25 cellular contexts compared by ENCODE assay signal in the genomic region with DNA sequence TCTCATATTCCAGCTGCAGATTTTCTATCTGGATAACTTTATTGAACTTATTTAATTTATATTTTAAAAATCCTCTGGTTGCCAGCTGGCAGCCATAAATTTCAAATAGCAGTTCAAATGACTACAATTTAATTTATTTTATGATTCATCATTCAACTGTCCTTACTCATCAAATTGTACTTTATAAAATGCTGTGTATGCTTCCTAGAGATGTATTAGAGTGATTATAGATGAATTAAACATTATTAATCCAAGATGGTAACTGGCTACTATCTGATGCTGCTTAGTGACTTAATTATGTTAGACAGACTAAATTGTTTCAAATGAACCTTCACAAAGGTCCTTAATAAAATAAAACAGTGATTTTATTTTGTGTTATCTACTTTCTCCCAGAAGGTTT.
DNase-seq lines count a peak whose midpoint lies in the region; ATAC-seq and TF ChIP-seq lines count a peak whose summit lies in the region.
"Had no signal": no experiment of that assay in that cellular context is flagged by ENCODE, and none has a peak within 500 bp of the region (broad histone marks: within the 10 kb centered on the region; RNA-seq: fewer than 3 reads in every experiment).

No MANE protein-coding gene starts in this region.

- peak; percentile 93 to 99 for TF ChIP-seq EP300 in SK-N-SH (IDR thresholded peaks at IDR 0.05; ENCODE audit: borderline replicate concordance in 1 of 2, low read depth in 1 of 2, low read length in 1 of 2)

- H3K4me3 ChIP-seq in SK-N-SH (ENCODE audit: low read depth in 2 of 2, low read length in 1 of 2) (no peak overlapping the region), skeletal muscle satellite cell (ENCODE audit: low read length) (peak overlapping the region; percentile 41)
- H3K4me3 ChIP-seq: HAP-1, PC-9, SJCRH30 had no signal

- H3F3A ChIP-seq in SK-N-SH (replicated peaks; ENCODE audit: insufficient read depth), result no peaks in the 10 kb centered on the region

- TF ChIP-seq CTCF in SK-N-SH (IDR thresholded peaks at IDR 0.05), result no peak
- TF ChIP-seq CTCF in foreskin keratinocyte (conservative IDR thresholded peaks at IDR 0.05), result no peak

- H3K4me2 ChIP-seq in SK-N-SH (peak overlapping the region; percentile 5; the same call in 1 of the 2 replicates), skeletal muscle satellite cell (ENCODE audit: low read length) (peak overlapping the region; percentile 57)
- H3K4me2 ChIP-seq: PC-9 had no signal

- H3K36me3 ChIP-seq in SK-N-SH (replicated peaks in 1 of 2; ENCODE audit: control insufficient read depth in 1 of 2, insufficient read depth in 2 of 2, low read length in 1 of 2) (no peaks in the 10 kb centered on the region), skeletal muscle satellite cell (ENCODE audit: insufficient read depth, low read length) (no peaks in the 10 kb centered on the region)
- H3K36me3 ChIP-seq: HAP-1 had no signal

- peak; percentile 45 for ATAC-seq in foreskin keratinocyte
- no peak for ATAC-seq in GM19452 (IDR thresholded peaks at IDR 0.05; ENCODE audit: unreplicated experiment)
- ATAC-seq: Right ventricle myocardium inferior had no signal

- peak overlapping the region; percentile 38 to 91 for H3K27ac ChIP-seq in SK-N-SH (ENCODE audit: low read depth in 2 of 2, low read length in 1 of 2)
- no peak overlapping the region for H3K27ac ChIP-seq in foreskin keratinocyte
- H3K27ac ChIP-seq: PC-9, SJCRH30 had no signal

- no peaks in the 10 kb centered on the region for H3K27me3 ChIP-seq in SK-N-SH (ENCODE audit: insufficient read depth)
- no peaks in the 10 kb centered on the region for H3K27me3 ChIP-seq in foreskin keratinocyte
- no peaks in the 10 kb centered on the region for H3K27me3 ChIP-seq in skeletal muscle satellite cell (ENCODE audit: control insufficient read depth, insufficient read depth, low read length)
- H3K27me3 ChIP-seq: SJCRH30 had no signal

- H3K9me2 ChIP-seq in SK-N-SH, result no peaks in the 10 kb centered on the region

- CTCF ChIA-PET in SK-N-SH (lab: Yijun Ruan, JAX), result interaction anchor here (1.1 to 1.3 kb wide), 3 partner anchors 82 to 665 kb away, joined by 4 to 6 read pairs (median 4); no protein-coding TSS in a partner anchor

- peaks cover 8 to 21% of the 10 kb centered on the region in 2 experiments for H3K4me1 ChIP-seq in SK-N-SH (ENCODE audit: control insufficient read depth in 1 of 2, insufficient read depth in 2 of 2, low read depth in 1 of 2, low read length in 1 of 2)
- H3K4me1 ChIP-seq in foreskin keratinocyte, result peaks cover 9% of the 10 kb centered on the region
- peaks cover 27% of the 10 kb centered on the region for H3K4me1 ChIP-seq in skeletal muscle satellite cell (ENCODE audit: control insufficient read depth, insufficient read depth, low read length)

- no peak overlapping the region for H2AFZ ChIP-seq in SK-N-SH (ENCODE audit: low read depth)
- H2AFZ ChIP-seq: PC-9 had no signal

- no peak overlapping the region for H3K9ac ChIP-seq in SK-N-SH
- no peak overlapping the region for H3K9ac ChIP-seq in skeletal muscle satellite cell (ENCODE audit: low read depth, low read length)

- POLR2A ChIA-PET in SK-N-SH (lab: Yijun Ruan, JAX), result interaction anchor here (1.7 kb wide), 1 partner anchor 425 kb away, joined by 5 read pairs; a partner anchor contains a TSS

- DNase-seq in LHCN-M2 (ENCODE audit: low read depth), result peak; percentile 54
- DNase-seq in SK-N-SH, result peak; percentile 22
- DNase-seq in foreskin keratinocyte, result no peak
- no peak for DNase-seq in NCI-H1930 (lab: John Stamatoyannopoulos, UW)
- no peak for DNase-seq in HUDEP-2 (lab: John Stamatoyannopoulos, UW; ENCODE audit: unreplicated experiment in 76 of 76)
- DNase-seq: C1 segment of cervical spinal cord; CD4-positive, alpha-beta memory T cell; COR-L47; DMS53; GOT3; IMR-90; KG1; MM.1S; NCI-H1417 treated with DMSO at 0.1 percent for 48 hours; NCI-H187; NCI-H446; NCI-H524 treated with DMSO at 0.1 percent for 48 hours; NCI-H774; PC-9; SJCRH30; SW 1271 had no signal

- H3K79me2 ChIP-seq in SK-N-SH (ENCODE audit: insufficient read depth), result no peaks in the 10 kb centered on the region; the same call in 1 of the 2 replicates

- no peaks in the 10 kb centered on the region for H4K20me1 ChIP-seq in SK-N-SH (ENCODE audit: insufficient read depth)

- TF ChIP-seq RAD21 in SK-N-SH (IDR thresholded peaks at IDR 0.05; ENCODE audit: low read length), result no peak

- H3K9me3 ChIP-seq in SK-N-SH (no peaks in the 10 kb centered on the region), skeletal muscle satellite cell (replicated peaks; ENCODE audit: low read length) (no peaks in the 10 kb centered on the region)
- H3K9me3 ChIP-seq: HAP-1, SJCRH30 had no signal

TF ChIP-seq in SK-N-SH, 30 proteins besides CTCF, POLR2A, EP300 and RAD21 (continues in another document):
- TF ChIP-seq POLR2AphosphoS5 (IDR thresholded peaks at IDR 0.05; ENCODE audit: low read depth, low read length) (peak; percentile 77; the same call in 1 of the 2 replicates), TEAD4 (IDR thresholded peaks at IDR 0.05; ENCODE audit: borderline replicate concordance, insufficient read depth) (peak; percentile 93), TAF1 (IDR thresholded peaks at IDR 0.05; ENCODE audit: borderline replicate concordance, low read depth, low read length) (no peak), NFIC (IDR thresholded peaks at IDR 0.05; ENCODE audit: borderline replicate concordance) (peak; percentile 79; the same call in 1 of the 2 replicates), TCF12 (IDR thresholded peaks at IDR 0.05) (peak; percentile 98), CHD2 (IDR thresholded peaks at IDR 0.05; ENCODE audit: low read length, partially characterized antibody) (peak; percentile 80), MEF2A (IDR thresholded peaks at IDR 0.05; ENCODE audit: borderline replicate concordance, low read depth) (no peak), RFX5 (IDR thresholded peaks at IDR 0.05; ENCODE audit: low read length) (no peak), GATA2 (CRISPR knock-in tag; IDR thresholded peaks at IDR 0.05) (peak; percentile 93), FOXJ3 (CRISPR knock-in tag; IDR thresholded peaks at IDR 0.05) (peak; percentile 71; the same call in 1 of the 2 replicates), SIN3A (IDR thresholded peaks at IDR 0.05; ENCODE audit: borderline replicate concordance, low read depth, low read length) (no peak), NRF1 (IDR thresholded peaks at IDR 0.05; ENCODE audit: low read depth, low read length) (no peak), SMC3 (IDR thresholded peaks at IDR 0.05; ENCODE audit: low read depth, low read length) (no peak), JUND (IDR thresholded peaks at IDR 0.05) (peak; percentile 89), GABPA (IDR thresholded peaks at IDR 0.05; ENCODE audit: low read depth) (no peak)
- TF ChIP-seq, protein P1, sequence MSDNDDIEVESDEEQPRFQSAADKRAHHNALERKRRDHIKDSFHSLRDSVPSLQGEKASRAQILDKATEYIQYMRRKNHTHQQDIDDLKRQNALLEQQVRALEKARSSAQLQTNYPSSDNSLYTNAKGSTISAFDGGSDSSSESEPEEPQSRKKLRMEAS (IDR thresholded peaks at IDR 0.05; ENCODE audit: low read depth), result no peak
- TF ChIP-seq, protein P2, sequence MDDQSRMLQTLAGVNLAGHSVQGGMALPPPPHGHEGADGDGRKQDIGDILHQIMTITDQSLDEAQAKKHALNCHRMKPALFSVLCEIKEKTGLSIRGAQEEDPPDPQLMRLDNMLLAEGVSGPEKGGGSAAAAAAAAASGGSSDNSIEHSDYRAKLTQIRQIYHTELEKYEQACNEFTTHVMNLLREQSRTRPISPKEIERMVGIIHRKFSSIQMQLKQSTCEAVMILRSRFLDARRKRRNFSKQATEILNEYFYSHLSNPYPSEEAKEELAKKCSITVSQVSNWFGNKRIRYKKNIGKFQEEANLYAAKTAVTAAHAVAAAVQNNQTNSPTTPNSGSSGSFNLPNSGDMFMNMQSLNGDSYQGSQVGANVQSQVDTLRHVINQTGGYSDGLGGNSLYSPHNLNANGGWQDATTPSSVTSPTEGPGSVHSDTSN (IDR thresholded peaks at IDR 0.05), result peak; percentile 91
- TF ChIP-seq, protein P3, sequence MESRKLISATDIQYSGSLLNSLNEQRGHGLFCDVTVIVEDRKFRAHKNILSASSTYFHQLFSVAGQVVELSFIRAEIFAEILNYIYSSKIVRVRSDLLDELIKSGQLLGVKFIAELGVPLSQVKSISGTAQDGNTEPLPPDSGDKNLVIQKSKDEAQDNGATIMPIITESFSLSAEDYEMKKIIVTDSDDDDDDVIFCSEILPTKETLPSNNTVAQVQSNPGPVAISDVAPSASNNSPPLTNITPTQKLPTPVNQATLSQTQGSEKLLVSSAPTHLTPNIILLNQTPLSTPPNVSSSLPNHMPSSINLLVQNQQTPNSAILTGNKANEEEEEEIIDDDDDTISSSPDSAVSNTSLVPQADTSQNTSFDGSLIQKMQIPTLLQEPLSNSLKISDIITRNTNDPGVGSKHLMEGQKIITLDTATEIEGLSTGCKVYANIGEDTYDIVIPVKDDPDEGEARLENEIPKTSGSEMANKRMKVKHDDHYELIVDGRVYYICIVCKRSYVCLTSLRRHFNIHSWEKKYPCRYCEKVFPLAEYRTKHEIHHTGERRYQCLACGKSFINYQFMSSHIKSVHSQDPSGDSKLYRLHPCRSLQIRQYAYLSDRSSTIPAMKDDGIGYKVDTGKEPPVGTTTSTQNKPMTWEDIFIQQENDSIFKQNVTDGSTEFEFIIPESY (IDR thresholded peaks at IDR 0.05; ENCODE audit: borderline replicate concordance, low read depth), result peak; percentile 49; the same call in 1 of the 2 replicates
- TF ChIP-seq, protein P4, sequence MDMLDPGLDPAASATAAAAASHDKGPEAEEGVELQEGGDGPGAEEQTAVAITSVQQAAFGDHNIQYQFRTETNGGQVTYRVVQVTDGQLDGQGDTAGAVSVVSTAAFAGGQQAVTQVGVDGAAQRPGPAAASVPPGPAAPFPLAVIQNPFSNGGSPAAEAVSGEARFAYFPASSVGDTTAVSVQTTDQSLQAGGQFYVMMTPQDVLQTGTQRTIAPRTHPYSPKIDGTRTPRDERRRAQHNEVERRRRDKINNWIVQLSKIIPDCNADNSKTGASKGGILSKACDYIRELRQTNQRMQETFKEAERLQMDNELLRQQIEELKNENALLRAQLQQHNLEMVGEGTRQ (IDR thresholded peaks at IDR 0.05; ENCODE audit: borderline replicate concordance, low read depth, low read length), result no peak
- TF ChIP-seq, protein P5, sequence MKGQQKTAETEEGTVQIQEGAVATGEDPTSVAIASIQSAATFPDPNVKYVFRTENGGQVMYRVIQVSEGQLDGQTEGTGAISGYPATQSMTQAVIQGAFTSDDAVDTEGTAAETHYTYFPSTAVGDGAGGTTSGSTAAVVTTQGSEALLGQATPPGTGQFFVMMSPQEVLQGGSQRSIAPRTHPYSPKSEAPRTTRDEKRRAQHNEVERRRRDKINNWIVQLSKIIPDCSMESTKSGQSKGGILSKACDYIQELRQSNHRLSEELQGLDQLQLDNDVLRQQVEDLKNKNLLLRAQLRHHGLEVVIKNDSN (IDR thresholded peaks at IDR 0.05; ENCODE audit: borderline replicate concordance, low read depth), result no peak

Comparison
In these comparisons a context has a peak if more than half of its experiments do, and no peak if none do; other contexts are left out.
1. DNase-seq: peak in LHCN-M2 (single experiment) and SK-N-SH (single experiment); none in foreskin keratinocyte (0 of 2), NCI-H1930 (0 of 2) and HUDEP-2 (0 of 76).